In the genomic region with DNA sequence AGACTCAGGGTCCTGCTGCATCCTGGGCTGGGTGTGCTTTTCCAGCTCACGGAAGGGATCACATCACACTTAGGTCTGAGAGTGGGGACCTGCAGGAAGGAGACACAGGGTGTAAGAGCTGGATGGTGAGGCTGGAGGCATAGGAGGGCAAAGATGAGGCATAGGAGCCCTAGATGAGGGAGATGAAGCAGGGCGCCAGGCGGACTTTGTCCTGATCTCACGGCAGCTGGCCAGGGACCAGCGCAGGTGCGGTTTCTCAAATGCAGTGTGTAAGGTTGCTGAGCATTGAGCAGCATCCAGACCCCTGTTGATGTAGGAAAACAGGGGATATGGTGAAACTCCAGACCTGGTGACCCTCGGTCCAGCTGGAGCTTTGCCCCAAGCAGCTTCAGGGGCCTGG, we compare ENCODE assay signal across 12 cellular contexts.
DNase-seq lines count a peak whose midpoint lies in the region; ATAC-seq and TF ChIP-seq lines count a peak whose summit lies in the region.
"Had no signal": no experiment of that assay in that cellular context is flagged by ENCODE, and none has a peak within 500 bp of the region (broad histone marks: within the 10 kb centered on the region; RNA-seq: fewer than 3 reads in every experiment).

No MANE protein-coding gene starts in this region.

- intact Hi-C loops in mucosa of descending colon (cut with DNase I, micrococcal nuclease) = no loop called here

- no peak for TF ChIP-seq CTCF in mucosa of descending colon (IDR thresholded peaks at IDR 0.05)

- DNase-seq in DMS53 (lab: John Stamatoyannopoulos, UW) (peak; percentile 24), DMS53 treated with DMSO at 0.1 percent for 48 hours (lab: John Stamatoyannopoulos, UW; ENCODE audit: unreplicated experiment) (no peak), SW480 (ENCODE audit: low spot score) (peak; percentile 2), mucosa of descending colon (peak in 2 of 3 donors; percentile 5 to 25), DMS 273 (lab: John Stamatoyannopoulos, UW; ENCODE audit: unreplicated experiment) (no peak), NCI-H2227 (lab: John Stamatoyannopoulos, UW; ENCODE audit: unreplicated experiment) (no peak)
- DNase-seq: Caco-2; CD8-positive, alpha-beta T cell; GOT3; HCEC 1CT; HFFc6 had no signal

- H3K4me3 ChIP-seq in mucosa of descending colon = no peak overlapping the region

- no peaks in the 10 kb centered on the region for H3K4me1 ChIP-seq in mucosa of descending colon (ENCODE audit: low read depth)
- H3K4me1 ChIP-seq: Caco-2 had no signal

- no peaks in the 10 kb centered on the region for H3K36me3 ChIP-seq in mucosa of descending colon (ENCODE audit: low read depth)

- ATAC-seq in mucosa of descending colon = no peak
- ATAC-seq in HG03196 (IDR thresholded peaks at IDR 0.05; ENCODE audit: unreplicated experiment) = no peak
- ATAC-seq: CD8-positive, alpha-beta T cell had no signal

- no peaks in the 10 kb centered on the region for H3K9me3 ChIP-seq in mucosa of descending colon
- H3K9me3 ChIP-seq: Caco-2 had no signal

Comparison
In these comparisons a context has a peak if more than half of its experiments do, and no peak if none do; other contexts are left out.
1. DNase-seq: peak in DMS53 (single experiment), SW480 (single experiment) and mucosa of descending colon (2 of 3); none in DMS53 treated with DMSO at 0.1 percent for 48 hours (single experiment), DMS 273 (single experiment) and NCI-H2227 (single experiment).